33 cellular contexts compared by ENCODE assay signal in genomic region chr4:153335665-153336064, GRCh38. TPM values are rescaled to one million over a fixed set of nuclear protein-coding genes. Genes with fewer than 3 reads are reported as not detected.
DNase-seq lines count a peak whose midpoint lies in the region; ATAC-seq and TF ChIP-seq lines count a peak whose summit lies in the region.
"Had no signal": no experiment of that assay in that cellular context is flagged by ENCODE, and none has a peak within 500 bp of the region (broad histone marks: within the 10 kb centered on the region; RNA-seq: fewer than 3 reads in every experiment).

No MANE protein-coding gene starts in this region.

- H3F3A ChIP-seq in SK-N-SH (replicated peaks; ENCODE audit: insufficient read depth), result peaks cover 2% of the 10 kb centered on the region

- no peak overlapping the region for H3K4me3 Mint-ChIP-seq in WTC11
- H3K4me3 Mint-ChIP-seq: activated CD4-positive, alpha-beta T cell treated with anti-CD3 and anti-CD28 coated beads for 36 hours; activated naive CD8-positive, alpha-beta T cell treated with anti-CD3 and anti-CD28 coated beads, Interleukin-2, amount 50 U/mL, for 24 hours; CD4-positive, alpha-beta T cell; memory B cell; neural crest cell; stimulated activated naive CD8-positive, alpha-beta T cell treated with anti-CD3 and anti-CD28 coated beads, Interleukin-15, amount 100 ng/mL, for 72 hours; T-helper 17 cell had no signal

- TF ChIP-seq EP300 in SK-N-SH (IDR thresholded peaks at IDR 0.05; ENCODE audit: borderline replicate concordance in 1 of 2, low read depth in 1 of 2, low read length in 1 of 2), result no peak

- 80% methylated on average over 4 of the region's 4 CpGs for WGBS in SK-N-SH (ENCODE audit: low lambda C conversion rate)

- H3K36me3 Mint-ChIP-seq in WTC11, result peaks cover 3% of the 10 kb centered on the region
- H3K36me3 Mint-ChIP-seq: memory B cell had no signal

- H3K36me3 ChIP-seq in SK-N-SH (replicated peaks in 1 of 2; ENCODE audit: control insufficient read depth in 1 of 2, insufficient read depth in 2 of 2, low read length in 1 of 2), result peaks cover 40 to 50% of the 10 kb centered on the region in 2 experiments
- H3K36me3 ChIP-seq: uterus had no signal

- no peaks in the 10 kb centered on the region for H3K27me3 Mint-ChIP-seq in WTC11 (ENCODE audit: low read depth)
- H3K27me3 Mint-ChIP-seq: activated CD4-positive, alpha-beta T cell treated with anti-CD3 and anti-CD28 coated beads for 36 hours; CD4-positive, alpha-beta T cell; memory B cell had no signal

- ATAC-seq in WTC11, result no peak
- ATAC-seq: activated CD4-positive, alpha-beta T cell treated with anti-CD3 and anti-CD28 coated beads for 36 hours; activated naive CD8-positive, alpha-beta T cell treated with anti-CD3 and anti-CD28 coated beads, Interleukin-2, amount 50 U/mL, for 24 hours; heart right ventricle; HepG2; left colon; pancreas; SK-N-SH treated with all-trans-retinoic acid at 6 μM for 48 hours; stimulated activated naive CD8-positive, alpha-beta T cell treated with anti-CD3 and anti-CD28 coated beads, Interleukin-15, amount 100 ng/mL, for 72 hours; T-helper 17 cell had no signal

- H3K4me1 ChIP-seq in SK-N-SH (ENCODE audit: control insufficient read depth in 1 of 2, insufficient read depth in 2 of 2, low read depth in 1 of 2, low read length in 1 of 2), result no peaks in the 10 kb centered on the region
- H3K4me1 ChIP-seq: heart right ventricle, pancreas, uterus had no signal

- H3K9ac ChIP-seq in SK-N-SH, result no peak overlapping the region

- H3K79me2 ChIP-seq in SK-N-SH (ENCODE audit: insufficient read depth), result no peaks in the 10 kb centered on the region

- CTCF ChIA-PET in WTC11 (lab: Charles Lee), result interaction anchor here (1.4 kb wide), 1 partner anchor 103 kb away, joined by 3 read pairs; no protein-coding TSS in a partner anchor
- CTCF ChIA-PET in SK-N-SH (lab: Yijun Ruan, JAX), result interaction anchor here (1.0 to 3.7 kb wide), 5 partner anchors 9 to 414 kb away, joined by 3 to 19 read pairs (median 5); partner anchors contain the start of gene MND1

- no peak for TF ChIP-seq CTCF in WTC11 (IDR thresholded peaks at IDR 0.05)
- no peak for TF ChIP-seq CTCF in fibroblast of villous mesenchyme (IDR thresholded peaks at IDR 0.05; ENCODE audit: insufficient read depth, low read depth, low read length)
- no peak for TF ChIP-seq CTCF in GM20000 (IDR thresholded peaks at IDR 0.05; ENCODE audit: extremely low read depth, missing control alignments)
- TF ChIP-seq CTCF in SK-N-SH (IDR thresholded peaks at IDR 0.05), result no peak

- H2AFZ ChIP-seq in SK-N-SH (ENCODE audit: low read depth), result no peak overlapping the region

- H3K27ac Mint-ChIP-seq in WTC11, result peak overlapping the region; percentile 6; the same call in 1 of the 2 replicates
- H3K27ac Mint-ChIP-seq: activated CD4-positive, alpha-beta T cell treated with anti-CD3 and anti-CD28 coated beads for 36 hours; activated naive CD8-positive, alpha-beta T cell treated with anti-CD3 and anti-CD28 coated beads, Interleukin-2, amount 50 U/mL, for 24 hours; CD4-positive, alpha-beta T cell; memory B cell; stimulated activated naive CD8-positive, alpha-beta T cell treated with anti-CD3 and anti-CD28 coated beads, Interleukin-15, amount 100 ng/mL, for 72 hours; T-helper 17 cell had no signal

- TF ChIP-seq RAD21 in SK-N-SH (IDR thresholded peaks at IDR 0.05; ENCODE audit: low read length), result no peak

- no peaks in the 10 kb centered on the region for H3K9me2 ChIP-seq in SK-N-SH

- H3K4me3 ChIP-seq in fibroblast of villous mesenchyme (ENCODE audit: low read depth, low read length), result no peak overlapping the region
- H3K4me3 ChIP-seq in SK-N-SH (ENCODE audit: low read depth in 2 of 2, low read length in 1 of 2), result no peak overlapping the region
- H3K4me3 ChIP-seq: heart right ventricle, pancreas, smooth muscle cell, uterus had no signal

- H3K27ac ChIP-seq in SK-N-SH (ENCODE audit: low read depth in 2 of 2, low read length in 1 of 2), result no peak overlapping the region
- H3K27ac ChIP-seq: heart right ventricle, HL-60, pancreas, uterus had no signal

- no peaks in the 10 kb centered on the region for H3K9me3 ChIP-seq in SK-N-SH
- H3K9me3 ChIP-seq: heart right ventricle, pancreas, uterus had no signal

- no peak overlapping the region for H3K4me2 ChIP-seq in SK-N-SH
- H3K4me2 ChIP-seq: smooth muscle cell had no signal

- H3K4me1 Mint-ChIP-seq in WTC11, result peaks cover 15% of the 10 kb centered on the region
- H3K4me1 Mint-ChIP-seq: activated naive CD8-positive, alpha-beta T cell treated with anti-CD3 and anti-CD28 coated beads, Interleukin-2, amount 50 U/mL, for 24 hours; memory B cell had no signal

- no peaks in the 10 kb centered on the region for H3K27me3 ChIP-seq in SK-N-SH (ENCODE audit: insufficient read depth)
- H3K27me3 ChIP-seq: heart right ventricle, pancreas, uterus had no signal

- POLR2A ChIA-PET in WTC11 (lab: Charles Lee) (no interaction called here), SK-N-SH (lab: Yijun Ruan, JAX) (no interaction called here)

- no peaks in the 10 kb centered on the region for H4K20me1 ChIP-seq in SK-N-SH (ENCODE audit: insufficient read depth)

- DNase-seq in AG08396 (ENCODE audit: low spot score) (peak; percentile 19), HCEC 1CT (peak; percentile 57), WTC11 (ENCODE audit: low spot score) (no peak), fibroblast of villous mesenchyme (ENCODE audit: low read depth) (peak; percentile 64), GF-D8 (lab: John Stamatoyannopoulos, UW) (no peak), GM20000 (ENCODE audit: low spot score) (no peak), SK-N-SH (no peak)
- no peak for DNase-seq in activated naive CD4-positive, alpha-beta T cell treated with Interleukin-2 at 50 U/mL for 16 hours
- DNase-seq: 8988T; activated CD4-positive, alpha-beta T cell treated with anti-CD3 and anti-CD28 coated beads for 36 hours; activated gamma-delta T cell treated with Interleukin-2 at 50 U/mL for 16 hours; activated naive CD8-positive, alpha-beta T cell treated with anti-CD3 and anti-CD28 coated beads, Interleukin-2, amount 50 U/mL, for 24 hours; activated T-cell treated with anti-CD3 and anti-CD28 coated beads, Interleukin-2, amount 50 U/mL, for 1 hour; CD4-positive, alpha-beta T cell; cerebellar nuclear complex; heart right ventricle; left colon; NCI-H1092 treated with DMSO at 0.1 percent for 48 hours; NCI-H2029 treated with DMSO at 0.1 percent for 48 hours; NCI-H226; NCI-H748 treated with DMSO at 0.1 percent for 48 hours; pancreas; stimulated activated CD4-positive, alpha-beta T cell treated with anti-CD3 and anti-CD28 coated beads, Interleukin-1b, Interleukin-23, amount 100 ng/mL, for 48 hours; stimulated activated CD8-positive, alpha-beta memory T cell treated with anti-CD3 and anti-CD28 coated beads, Interleukin-4, amount 100 ng/mL, for 48 hours; stimulated activated naive CD8-positive, alpha-beta T cell treated with anti-CD3 and anti-CD28 coated beads, Interleukin-15, amount 100 ng/mL, for 72 hours; T-helper 17 cell; uterus had no signal

- no peaks in the 10 kb centered on the region for H3K9me3 Mint-ChIP-seq in WTC11
- H3K9me3 Mint-ChIP-seq: activated naive CD8-positive, alpha-beta T cell treated with anti-CD3 and anti-CD28 coated beads, Interleukin-2, amount 50 U/mL, for 24 hours; CD4-positive, alpha-beta T cell; memory B cell; neural crest cell; stimulated activated naive CD8-positive, alpha-beta T cell treated with anti-CD3 and anti-CD28 coated beads, Interleukin-15, amount 100 ng/mL, for 72 hours had no signal

TF ChIP-seq in WTC11, 78 proteins besides CTCF, POLR2A, EP300 and RAD21 (continues in another document):
- no peak for TF ChIP-seq NFE2L1 (CRISPR knock-in tag; IDR thresholded peaks at IDR 0.05)

TF ChIP-seq in SK-N-SH, 30 proteins besides CTCF, POLR2A, EP300 and RAD21:
- TF ChIP-seq JUND (IDR thresholded peaks at IDR 0.05), result no peak
- TF ChIP-seq MXI1 (IDR thresholded peaks at IDR 0.05; ENCODE audit: low read depth, low read length), result no peak
- no peak for TF ChIP-seq FOSL2 (IDR thresholded peaks at IDR 0.05; ENCODE audit: borderline replicate concordance, low read depth)
- TF ChIP-seq MAX (IDR thresholded peaks at IDR 0.05; ENCODE audit: low read depth), result no peak
- no peak for TF ChIP-seq CHD2 (IDR thresholded peaks at IDR 0.05; ENCODE audit: low read length, partially characterized antibody)
TF ChIP-seq in SK-N-SH: peak in this region for 0.

RNA-seq across cellular contexts. Expression of gene MND1, which starts 8.8 kb away (rescaled TPM):
- total RNA-seq in WTC11 (2021), result 35.9 to 36.7 TPM (median 36.0 TPM) in 3 replicates
- 2.6 and 4.3 TPM in 2 replicates for total RNA-seq in fibroblast of villous mesenchyme
- 1.3 and 2.4 TPM in 2 replicates for polyA plus RNA-seq in SK-N-SH (2012; rRNA removed)
- 3.8 and 6.8 TPM in 2 replicates for polyA plus RNA-seq in SK-N-SH (2012; cell fraction: cytosol; rRNA removed)
- polyA plus RNA-seq in SK-N-SH (2012; cell fraction: nucleus; rRNA removed), result 0.33 and 0.68 TPM in 2 replicates
- total RNA-seq: T-helper 17 cell had no signal

Comparison
In these comparisons a context has a peak if more than half of its experiments do, and no peak if none do; other contexts are left out.
1. DNase-seq: peak in AG08396 (single experiment), HCEC 1CT (single experiment) and fibroblast of villous mesenchyme (single experiment); none in WTC11 (single experiment), GF-D8 (single experiment), GM20000 (single experiment), SK-N-SH (single experiment) and activated naive CD4-positive, alpha-beta T cell treated with Interleukin-2 at 50 U/mL for 16 hours (single experiment).